ENCODE assay signal across 8 cellular contexts in the genomic region with DNA sequence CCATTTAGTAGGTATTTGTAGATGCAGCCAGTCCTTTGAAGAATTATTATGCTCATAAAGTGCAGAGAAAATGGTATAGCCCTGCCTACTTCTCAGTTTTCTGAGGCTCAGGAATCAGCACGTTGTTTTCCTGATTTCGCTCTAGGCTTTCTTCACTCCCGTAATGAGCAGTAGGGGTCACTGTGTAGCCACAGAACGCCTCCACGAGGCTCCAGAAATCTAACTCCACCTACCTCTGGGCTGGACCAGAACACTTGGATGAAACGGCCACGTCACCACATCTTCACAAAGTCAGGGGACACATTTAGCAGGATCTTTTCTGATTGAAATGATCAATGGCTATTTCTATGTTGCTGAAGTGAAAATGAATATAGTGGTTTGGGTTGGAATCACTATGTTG. TPM values are rescaled to one million over a fixed set of nuclear protein-coding genes. Genes with fewer than 3 reads are reported as not detected.
DNase-seq lines count a peak whose midpoint lies in the region; ATAC-seq and TF ChIP-seq lines count a peak whose summit lies in the region.

No MANE protein-coding gene starts in this region.

- no peaks in the 10 kb centered on the region for H3K79me2 ChIP-seq in MM.1S (ENCODE audit: low read length)

- no peaks in the 10 kb centered on the region for H3K9me3 Mint-ChIP-seq in activated naive CD4-positive, alpha-beta T cell treated with anti-CD3 and anti-CD28 coated beads, Interleukin-2, amount 10 ng/mL, durations not matched to agents 7 days and 5 days

- H3K27ac ChIP-seq in MM.1S (ENCODE audit: low read length) (no peak overlapping the region), gastroesophageal sphincter (no peak overlapping the region), ovary (no peak overlapping the region)

- peak overlapping the region; percentile 32; the same call in 1 of the 2 replicates for H3K4me2 ChIP-seq in MM.1S (ENCODE audit: low read depth, low read length)

- H3K36me3 ChIP-seq in MM.1S (replicated peaks; ENCODE audit: insufficient read depth, low read length): no peaks in the 10 kb centered on the region
- no peaks in the 10 kb centered on the region for H3K36me3 ChIP-seq in gastroesophageal sphincter
- no peaks in the 10 kb centered on the region for H3K36me3 ChIP-seq in ovary

- H3K27me3 ChIP-seq in MM.1S (replicated peaks; ENCODE audit: insufficient read depth, low read length): no peaks in the 10 kb centered on the region
- peaks cover 32% of the 10 kb centered on the region for H3K27me3 ChIP-seq in gastroesophageal sphincter
- H3K27me3 ChIP-seq in ovary: no peaks in the 10 kb centered on the region

- H4K20me1 ChIP-seq in MM.1S (ENCODE audit: insufficient read depth, low read length): no peaks in the 10 kb centered on the region

- no peak overlapping the region for H2AFZ ChIP-seq in MM.1S (ENCODE audit: low read length)

- ATAC-seq in GM19043 (IDR thresholded peaks at IDR 0.05; ENCODE audit: low read depth, unreplicated experiment) (peak; percentile 55), gastroesophageal sphincter (peak; percentile 90), HG03565 (IDR thresholded peaks at IDR 0.05; ENCODE audit: unreplicated experiment) (no peak)

- H3K9me2 ChIP-seq in MM.1S (replicated peaks; ENCODE audit: insufficient read depth, low read length): no peaks in the 10 kb centered on the region

- intact Hi-C loops in ovary (cut with DNase I): loop anchor here (5.0 to 10.0 kb wide), 6 partner anchors 150 to 608 kb away; no protein-coding TSS in a partner anchor

- H3K27ac Mint-ChIP-seq in activated naive CD4-positive, alpha-beta T cell treated with anti-CD3 and anti-CD28 coated beads, Interleukin-2, amount 10 ng/mL, durations not matched to agents 7 days and 5 days: no peak overlapping the region

- CTCF ChIA-PET in activated naive CD4-positive, alpha-beta T cell treated with anti-CD3 and anti-CD28 coated beads, Interleukin-2, amount 10 ng/mL, durations not matched to agents 7 days and 5 days (lab: Charles Lee): interaction anchor here (0.9 to 10.4 kb wide), 9 partner anchors 10 to 579 kb away, joined by 3 to 165 read pairs (median 3); no protein-coding TSS in a partner anchor

- H3K4me1 ChIP-seq in MM.1S (ENCODE audit: low read length) (no peaks in the 10 kb centered on the region), gastroesophageal sphincter (peaks cover 0 to 16% (median 0%) of the 10 kb centered on the region in 3 donors), ovary (ENCODE audit: insufficient read depth) (peaks cover 1% of the 10 kb centered on the region)

- no peaks in the 10 kb centered on the region for H3F3A ChIP-seq in MM.1S (ENCODE audit: insufficient read depth, low read length)

- TF ChIP-seq EP300 in gastroesophageal sphincter (IDR thresholded peaks at IDR 0.05) (no peak), ovary (IDR thresholded peaks at IDR 0.05) (no peak)

- no peak overlapping the region for H3K4me3 Mint-ChIP-seq in activated naive CD4-positive, alpha-beta T cell treated with anti-CD3 and anti-CD28 coated beads, Interleukin-2, amount 10 ng/mL, durations not matched to agents 7 days and 5 days

- no peak overlapping the region for H3K9ac ChIP-seq in MM.1S (ENCODE audit: low read length)

- H3K4me3 ChIP-seq in MM.1S (ENCODE audit: low read length) (no peak overlapping the region), gastroesophageal sphincter (no peak overlapping the region), ovary (no peak overlapping the region)

- no peak for TF ChIP-seq POLR2A in gastroesophageal sphincter (IDR thresholded peaks at IDR 0.05)
- no peak for TF ChIP-seq POLR2A in ovary (IDR thresholded peaks at IDR 0.05)

- peaks cover 7% of the 10 kb centered on the region for H3K4me1 Mint-ChIP-seq in activated naive CD4-positive, alpha-beta T cell treated with anti-CD3 and anti-CD28 coated beads, Interleukin-2, amount 10 ng/mL, durations not matched to agents 7 days and 5 days

- H3K27me3 Mint-ChIP-seq in activated naive CD4-positive, alpha-beta T cell treated with anti-CD3 and anti-CD28 coated beads, Interleukin-2, amount 10 ng/mL, durations not matched to agents 7 days and 5 days: peaks cover 37% of the 10 kb centered on the region

- peak; percentile 59 for TF ChIP-seq CTCF in MM.1S (IDR thresholded peaks at IDR 0.05; ENCODE audit: low read length)
- peak; percentile 35 to 82 (median 68) for TF ChIP-seq CTCF in gastroesophageal sphincter (IDR thresholded peaks at IDR 0.05)
- peak; percentile 35 to 55 (median 44) for TF ChIP-seq CTCF in ovary (IDR thresholded peaks at IDR 0.05)

- DNase-seq in Ammon's horn (ENCODE audit: low spot score): peak; percentile 82
- peak; percentile 61 for DNase-seq in MM.1S
- peak; percentile 82 for DNase-seq in SHP77 treated with DMSO at 0.1 percent for 48 hours (lab: John Stamatoyannopoulos, UW)
- DNase-seq in activated naive CD4-positive, alpha-beta T cell treated with anti-CD3 and anti-CD28 coated beads, Interleukin-2, amount 10 ng/mL, durations not matched to agents 7 days and 5 days: peak; percentile 68
- peak; percentile 50 to 68 (median 62) for DNase-seq in ovary

- WGBS in gastroesophageal sphincter (ENCODE audit: low coverage in 1 of 2), 2 donors: 0% methylated on average over 3 to 7 of the region's 7 CpGs
- WGBS in ovary, 3 donors: 0 to 2% (median 1%) methylated on average over 7 of the region's 7 CpGs

- H3K9me3 ChIP-seq in MM.1S (replicated peaks; ENCODE audit: insufficient read depth, low read length): no peaks in the 10 kb centered on the region
- H3K9me3 ChIP-seq in gastroesophageal sphincter: no peaks in the 10 kb centered on the region
- no peaks in the 10 kb centered on the region for H3K9me3 ChIP-seq in ovary

- no peaks in the 10 kb centered on the region for H3K36me3 Mint-ChIP-seq in activated naive CD4-positive, alpha-beta T cell treated with anti-CD3 and anti-CD28 coated beads, Interleukin-2, amount 10 ng/mL, durations not matched to agents 7 days and 5 days

RNA-seq across cellular contexts. Expression of gene GTF3A, which starts 49.8 kb away (rescaled TPM):
- total RNA-seq in gastroesophageal sphincter (100 to 1,000 TPM in 2 of 4 donors, 10 to 100 TPM in 2; 90.5 to 151 (median 120) TPM), ovary (10 to 100 TPM; 41.0 to 70.0 (median 46.9) TPM)
- 10 to 100 TPM; 46.5 to 87.6 TPM for polyA plus RNA-seq in ovary
